Comparison of ENCODE assay signal across 15 cellular contexts in genomic region chr3:31105011-31105410, GRCh38.
"Had no signal": no experiment of that assay in that cellular context is flagged by ENCODE, and none has a peak within 500 bp of the region (broad histone marks: within the 10 kb centered on the region; RNA-seq: fewer than 3 reads in every experiment).

No MANE protein-coding gene starts in this region.

- H3K27ac ChIP-seq: tibial nerve, vagina had no signal

- H3K27me3 ChIP-seq: tibial nerve, vagina had no signal

- H3K4me3 ChIP-seq: lung, tibial nerve, vagina had no signal

- H3K9me3 ChIP-seq: tibial nerve, vagina had no signal

- DNase-seq: activated CD4-positive, alpha-beta T cell treated with anti-CD3 and anti-CD28 coated beads, Interleukin-2, amount 50 U/mL, for 4 hours; activated CD4-positive, CD25-positive, alpha-beta regulatory T cell treated with anti-CD3 and anti-CD28 coated beads, Interleukin-2, amount 50 U/mL, for 72 hours; activated gamma-delta T cell; activated naive CD8-positive, alpha-beta T cell treated with anti-CD3 and anti-CD28 coated beads for 36 hours; activated T-cell treated with anti-CD3 and anti-CD28 coated beads, Interleukin-2, amount 50 U/mL, for 1 hour; anterior cingulate cortex; caudate nucleus; cortex of kidney; effector memory CD4-positive, alpha-beta T cell; hypothalamus; stimulated activated naive B cell treated with anti-CD40 and anti-IgM and Interleukin-4, amounts not matched to agents 10 μg/mL and 1 μg/mL and 100 μg/mL, for 72 hours had no signal

- H3K36me3 ChIP-seq: tibial nerve, vagina had no signal

- ATAC-seq: naive thymus-derived CD4-positive, alpha-beta T cell; stimulated activated naive B cell treated with anti-CD40 and anti-IgM and Interleukin-4, amounts not matched to agents 10 μg/mL and 1 μg/mL and 100 μg/mL, for 72 hours had no signal

- H3K4me1 ChIP-seq: vagina had no signal
